Comparison of ENCODE assay signal across 21 cellular contexts in genomic region chr12:23376238-23376637, GRCh38.
A peak's percentile ranks its signal among the peaks of the same experiment; 100 is the strongest.
DNase-seq lines count a peak whose midpoint lies in the region; ATAC-seq and TF ChIP-seq lines count a peak whose summit lies in the region.
"Had no signal": no experiment of that assay in that cellular context is flagged by ENCODE, and none has a peak within 500 bp of the region (broad histone marks: within the 10 kb centered on the region; RNA-seq: fewer than 3 reads in every experiment).

No MANE protein-coding gene starts in this region.

- no peak overlapping the region for H2AFZ ChIP-seq in SK-N-SH (ENCODE audit: low read depth)

- ATAC-seq in SK-N-SH treated with all-trans-retinoic acid at 6 μM for 48 hours: no peak
- ATAC-seq: left ventricle myocardium superior had no signal

- DNase-seq in SK-N-SH: no peak
- peak; percentile 29 for DNase-seq in OCI-M1 (lab: John Stamatoyannopoulos, UW)
- DNase-seq in epithelial cell of esophagus (ENCODE audit: low read depth): peak; percentile 8
- DNase-seq in pulmonary artery endothelial cell (ENCODE audit: low read depth, low spot score): peak; percentile 7
- DNase-seq in NCI-H345 (lab: John Stamatoyannopoulos, UW): no peak
- DNase-seq in SK-N-DZ (ENCODE audit: low spot score): no peak
- DNase-seq in SW480 (ENCODE audit: low spot score): no peak
- DNase-seq: activated CD4-positive, alpha-beta T cell treated with anti-CD3 and anti-CD28 coated beads, Interleukin-2, amount 10 ng/mL, durations not matched to agents 24 days and 14 days; activated gamma-delta T cell; adrenal gland; CD4-positive, CD25-positive, alpha-beta regulatory T cell; central memory CD4-positive, alpha-beta T cell; HCEC 1CT; left ventricle myocardium superior; NCI-H1105 treated with DMSO at 0.1 percent for 48 hours; NCI-H2107; NCI-H69; retina; substantia nigra had no signal

- H3K36me3 ChIP-seq in SK-N-SH (replicated peaks in 1 of 2; ENCODE audit: control insufficient read depth in 1 of 2, insufficient read depth in 2 of 2, low read length in 1 of 2): no peaks in the 10 kb centered on the region
- H3K36me3 ChIP-seq: adrenal gland, esophagus muscularis mucosa had no signal

- H3K9me3 ChIP-seq in SK-N-SH: 0 out of 2 replicates have a peak, but pooled peaks cover 6% of the 10 kb centered on the region
- H3K9me3 ChIP-seq: adrenal gland had no signal

- TF ChIP-seq RAD21 in SK-N-SH (IDR thresholded peaks at IDR 0.05; ENCODE audit: low read length): 0 out of 2 replicates have a peak, but pooled peaks have one; percentile 6

- POLR2A ChIA-PET in SK-N-SH (lab: Yijun Ruan, JAX): no interaction called here

- no peaks in the 10 kb centered on the region for H3K4me1 ChIP-seq in SK-N-SH (ENCODE audit: control insufficient read depth in 1 of 2, insufficient read depth in 2 of 2, low read depth in 1 of 2, low read length in 1 of 2)
- H3K4me1 ChIP-seq: adrenal gland, esophagus muscularis mucosa had no signal

- CTCF ChIA-PET in SK-N-SH (lab: Yijun Ruan, JAX): interaction anchor here (0.8 to 0.9 kb wide), 2 partner anchors 16 to 520 kb away, joined by 3 to 4 read pairs; no protein-coding TSS in a partner anchor

- TF ChIP-seq CTCF in SK-N-SH (IDR thresholded peaks at IDR 0.05) (no peak), epithelial cell of esophagus (IDR thresholded peaks at IDR 0.05; ENCODE audit: insufficient read depth, low read depth, low read length, missing control alignments) (no peak)

- H3K9me2 ChIP-seq in SK-N-SH: no peaks in the 10 kb centered on the region

- no peak overlapping the region for H3K4me2 ChIP-seq in SK-N-SH

- no peak overlapping the region for H3K9ac ChIP-seq in SK-N-SH

- H3K27me3 ChIP-seq in SK-N-SH (ENCODE audit: insufficient read depth): no peaks in the 10 kb centered on the region
- H3K27me3 ChIP-seq: adrenal gland, esophagus muscularis mucosa had no signal

- H3F3A ChIP-seq in SK-N-SH (replicated peaks; ENCODE audit: insufficient read depth): no peaks in the 10 kb centered on the region

- no peaks in the 10 kb centered on the region for H4K20me1 ChIP-seq in SK-N-SH (ENCODE audit: insufficient read depth)

- H3K4me3 ChIP-seq in SK-N-SH (ENCODE audit: low read depth in 2 of 2, low read length in 1 of 2): no peak overlapping the region
- H3K4me3 ChIP-seq in epithelial cell of esophagus (ENCODE audit: low read length): no peak overlapping the region
- H3K4me3 ChIP-seq: adrenal gland, esophagus muscularis mucosa had no signal

- H3K79me2 ChIP-seq in SK-N-SH (ENCODE audit: insufficient read depth): no peaks in the 10 kb centered on the region

- TF ChIP-seq EP300 in SK-N-SH (IDR thresholded peaks at IDR 0.05; ENCODE audit: borderline replicate concordance in 1 of 2, low read depth in 1 of 2, low read length in 1 of 2): no peak

- no peak overlapping the region for H3K27ac ChIP-seq in SK-N-SH (ENCODE audit: low read depth in 2 of 2, low read length in 1 of 2)
- H3K27ac ChIP-seq: adrenal gland, esophagus muscularis mucosa had no signal

- WGBS in SK-N-SH (ENCODE audit: low lambda C conversion rate): 16% methylated on average over 3 of the region's 3 CpGs

TF ChIP-seq in SK-N-SH, 30 proteins besides CTCF, POLR2A, EP300 and RAD21:
- TF ChIP-seq MAX (IDR thresholded peaks at IDR 0.05; ENCODE audit: low read depth) (no peak), MXI1 (IDR thresholded peaks at IDR 0.05; ENCODE audit: low read depth, low read length) (no peak), FOSL2 (IDR thresholded peaks at IDR 0.05; ENCODE audit: borderline replicate concordance, low read depth) (no peak), RFX5 (IDR thresholded peaks at IDR 0.05; ENCODE audit: low read length) (no peak), NRF1 (IDR thresholded peaks at IDR 0.05; ENCODE audit: low read depth, low read length) (no peak), USF1 (IDR thresholded peaks at IDR 0.05; ENCODE audit: borderline replicate concordance, low read depth) (no peak), EZH2phosphoT487 (IDR thresholded peaks at IDR 0.05; ENCODE audit: borderline replicate concordance, low read depth) (no peak), NFIC (IDR thresholded peaks at IDR 0.05; ENCODE audit: borderline replicate concordance) (no peak)

TF ChIP-seq in SK-N-SH treated with all-trans-retinoic acid at 6 μM for 48 hours, 23 proteins besides CTCF, POLR2A, EP300 and RAD21:
- TF ChIP-seq CREB5 (CRISPR knock-in tag; IDR thresholded peaks at IDR 0.05; ENCODE audit: low read depth): no peak
- TF ChIP-seq ZC3H10 (CRISPR knock-in tag; IDR thresholded peaks at IDR 0.05): no peak
- TF ChIP-seq CSRNP3 (CRISPR knock-in tag; IDR thresholded peaks at IDR 0.05): no peak
- TF ChIP-seq GLIS3 (CRISPR knock-in tag; IDR thresholded peaks at IDR 0.05): no peak
TF ChIP-seq in SK-N-SH treated with all-trans-retinoic acid at 6 μM for 48 hours: peak in this region for 0.

Comparison
In these comparisons a context has a peak if more than half of its experiments do, and no peak if none do; other contexts are left out.
1. DNase-seq: peak in OCI-M1 (single experiment), epithelial cell of esophagus (single experiment) and pulmonary artery endothelial cell (single experiment); none in SK-N-SH (single experiment), NCI-H345 (single experiment), SK-N-DZ (single experiment) and SW480 (single experiment).